ENCODE assay signal across 19 cellular contexts in the genomic region with DNA sequence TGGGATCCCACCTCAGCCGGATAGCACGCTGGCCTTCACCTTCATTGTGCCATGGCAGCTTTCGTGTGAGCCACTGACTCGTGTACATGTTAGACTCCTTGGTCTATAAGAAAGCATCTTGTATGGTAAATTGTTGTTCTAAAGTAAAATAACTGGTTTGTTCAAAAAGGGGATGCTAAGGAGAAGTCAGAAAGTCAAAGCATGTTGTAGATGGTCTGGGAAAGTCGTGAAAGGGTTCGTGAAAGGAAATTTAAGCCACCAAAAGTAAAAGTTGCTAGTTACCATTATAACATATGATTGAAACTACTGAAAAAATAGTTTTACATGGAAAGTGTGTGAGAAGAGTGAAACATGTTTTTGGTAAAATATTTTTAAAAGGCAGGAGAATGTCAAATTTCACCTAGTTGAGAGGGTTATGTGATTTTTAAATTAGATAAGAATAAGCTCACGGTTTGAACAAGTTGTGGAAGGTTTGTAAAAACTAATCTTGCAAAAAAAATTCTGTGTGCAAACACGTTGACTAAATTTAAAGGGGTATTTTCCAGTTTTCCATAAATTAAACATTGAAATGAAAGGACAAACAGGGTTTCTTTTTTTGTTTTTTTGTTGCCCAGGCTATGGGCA. TPM values are rescaled to one million over a fixed set of nuclear protein-coding genes. Genes with fewer than 3 reads are reported as not detected.
A peak's percentile ranks its signal among the peaks of the same experiment; 100 is the strongest.
DNase-seq lines count a peak whose midpoint lies in the region; FAIRE-seq and TF ChIP-seq lines count a peak whose summit lies in the region.
"Had no signal": no experiment of that assay in that cellular context is flagged by ENCODE, and none has a peak within 500 bp of the region (broad histone marks: within the 10 kb centered on the region; RNA-seq: fewer than 3 reads in every experiment).

No MANE protein-coding gene starts in this region.

- H4K91ac ChIP-seq in H1 (replicated peaks; ENCODE audit: insufficient read length, low read length) (no peak overlapping the region), trophoblast cell (ENCODE audit: low read depth, low read length) (peak overlapping the region; percentile 32)

- H2BK15ac ChIP-seq in H1 (ENCODE audit: low read length) = no peak overlapping the region

- H3K27me3 ChIP-seq in H1 (replicated peaks in 1 of 4; ENCODE audit: control insufficient read depth in 3 of 4, extremely low read depth in 1 of 4, insufficient read depth in 3 of 4, low read length in 3 of 4) = no peaks in the 10 kb centered on the region
- H3K27me3 ChIP-seq in trophoblast cell (ENCODE audit: insufficient read depth, low read length) = no peaks in the 10 kb centered on the region
- H3K27me3 ChIP-seq: BLaER1 had no signal

- H3K9me3 Mint-ChIP-seq in activated CD4-positive, alpha-beta T cell treated with anti-CD3 and anti-CD28 coated beads, Interleukin-2, amount 10 ng/mL, durations not matched to agents 7 days and 5 days = peaks cover 25% of the 10 kb centered on the region

- H3K9me3 ChIP-seq in H1 (ENCODE audit: insufficient read depth in 2 of 2, low read depth in 1 of 2, low read length in 1 of 2) = peaks cover 26 to 30% of the 10 kb centered on the region in 2 experiments
- peaks cover 13% of the 10 kb centered on the region for H3K9me3 ChIP-seq in trophoblast cell (ENCODE audit: insufficient read depth, low read depth, low read length)

- no peak overlapping the region for H3K4me3 ChIP-seq in H1 (ENCODE audit: extremely low read depth in 1 of 4, insufficient read depth in 2 of 4, low read depth in 3 of 4, low read length in 4 of 4)
- no peak overlapping the region for H3K4me3 ChIP-seq in trophoblast cell (ENCODE audit: low read depth, low read length)
- H3K4me3 ChIP-seq: BLaER1 had no signal

- H3K4me1 Mint-ChIP-seq in activated CD4-positive, alpha-beta T cell treated with anti-CD3 and anti-CD28 coated beads, Interleukin-2, amount 10 ng/mL, durations not matched to agents 7 days and 5 days = no peaks in the 10 kb centered on the region
- H3K4me1 Mint-ChIP-seq: CD8-positive, alpha-beta memory T cell; IgD-negative memory B cell had no signal

- H3K9ac ChIP-seq in H1 (replicated peaks in 1 of 4; ENCODE audit: extremely low read depth in 1 of 4, low read depth in 3 of 4, low read length in 3 of 4) (no peak overlapping the region), trophoblast cell (ENCODE audit: low read length) (no peak overlapping the region)
- H3K9ac ChIP-seq: BLaER1 had no signal

- no peak overlapping the region for H2BK5ac ChIP-seq in H1 (ENCODE audit: low read depth, low read length)
- H2BK5ac ChIP-seq in trophoblast cell (ENCODE audit: low read depth, low read length, poor library complexity) = no peak overlapping the region

- no peak for TF ChIP-seq EP300 in H1 (IDR thresholded peaks at IDR 0.05; ENCODE audit: borderline replicate concordance in 1 of 2, low read depth in 2 of 2, low read length in 2 of 2)

- no peaks in the 10 kb centered on the region for H3K79me2 ChIP-seq in H1 (ENCODE audit: control insufficient read depth in 1 of 2, insufficient read depth in 2 of 2, low read length in 2 of 2)
- no peaks in the 10 kb centered on the region for H3K79me2 ChIP-seq in trophoblast cell (ENCODE audit: control insufficient read depth, insufficient read depth, low read length, poor library complexity)

- no peak for TF ChIP-seq RAD21 in H1 (IDR thresholded peaks at IDR 0.05 in 1 of 2, conservative IDR thresholded peaks at IDR 0.05 in 1 of 2; ENCODE audit: low read depth in 2 of 2, low read length in 2 of 2)

- 87% methylated on average over 8 of the region's 8 CpGs; no CpG with 5 or more reads in 1 of the 2 experiments for WGBS in H1 (ENCODE audit: extremely low coverage in 1 of 2, insufficient coverage in 1 of 2, insufficient read length in 1 of 2, insufficient replicate concordance in 2 of 2, low coverage in 1 of 2, low lambda C conversion rate in 2 of 2, missing lambda C conversion rate in 1 of 2), 2 experiments
- WGBS in trophoblast cell (ENCODE audit: extremely low coverage, insufficient coverage, insufficient read length) = no CpG with 5 or more reads among the region's 8 CpGs

- peaks cover 0 to 5% (median 3%) of the 10 kb centered on the region in 4 experiments; a peak in 5 of 7 replicates for H3K4me1 ChIP-seq in H1 (replicated peaks in 1 of 4; ENCODE audit: control insufficient read depth in 3 of 4, insufficient read depth in 4 of 4, low read length in 3 of 4)
- peaks cover 12 to 19% of the 10 kb centered on the region in 2 experiments for H3K4me1 ChIP-seq in trophoblast cell (ENCODE audit: control insufficient read depth in 1 of 2, insufficient read depth in 2 of 2, low read length in 2 of 2)
- H3K4me1 ChIP-seq: BLaER1 had no signal

- TF ChIP-seq CTCF in H1 (IDR thresholded peaks at IDR 0.05; ENCODE audit: control extremely low read depth in 1 of 3, insufficient read depth in 1 of 3, low read depth in 1 of 3, low read length in 3 of 3) = no peak
- no peak for TF ChIP-seq CTCF in GM20000 (IDR thresholded peaks at IDR 0.05; ENCODE audit: extremely low read depth, missing control alignments)

- H2AFZ ChIP-seq in H1 (ENCODE audit: low read length) (no peak overlapping the region), trophoblast cell (ENCODE audit: insufficient read depth, low read length, poor library complexity) (no peak overlapping the region)

- H3K36me3 ChIP-seq in H1 (ENCODE audit: control insufficient read depth in 2 of 4, insufficient read depth in 4 of 4, low read length in 3 of 4) = peaks cover 0 to 9% (median 3%) of the 10 kb centered on the region in 4 experiments; a peak in 4 of 8 replicates
- peaks cover 5 to 11% of the 10 kb centered on the region in 2 experiments for H3K36me3 ChIP-seq in trophoblast cell (ENCODE audit: control insufficient read depth in 1 of 2, insufficient read depth in 2 of 2, low read length in 2 of 2)
- H3K36me3 ChIP-seq: BLaER1 had no signal

- CTCF ChIA-PET in H1 (lab: Charles Lee; ENCODE audit: partially characterized antibody) = no interaction called here
- CTCF ChIA-PET in activated CD4-positive, alpha-beta T cell treated with anti-CD3 and anti-CD28 coated beads, Interleukin-2, amount 10 ng/mL, durations not matched to agents 7 days and 5 days (lab: Charles Lee) = no interaction called here

- no peak overlapping the region for H2BK20ac ChIP-seq in H1 (ENCODE audit: low read length)

- H4K8ac ChIP-seq in H1 (ENCODE audit: extremely low read depth, insufficient read depth, low read length) = no peak overlapping the region
- no peak overlapping the region for H4K8ac ChIP-seq in trophoblast cell (ENCODE audit: low read depth, low read length)

- H2BK120ac ChIP-seq in H1 (replicated peaks; ENCODE audit: low read depth, low read length) = no peak overlapping the region
- peak overlapping the region; percentile 31 for H2BK120ac ChIP-seq in trophoblast cell (ENCODE audit: insufficient read depth, low read length, poor library complexity)

- H4K5ac ChIP-seq in H1 (ENCODE audit: insufficient read length, low read depth, low read length) = no peak overlapping the region

- H3K27me3 Mint-ChIP-seq in activated CD4-positive, alpha-beta T cell treated with anti-CD3 and anti-CD28 coated beads, Interleukin-2, amount 10 ng/mL, durations not matched to agents 7 days and 5 days = no peaks in the 10 kb centered on the region
- H3K27me3 Mint-ChIP-seq: CD8-positive, alpha-beta memory T cell; IgD-negative memory B cell had no signal

- no peak overlapping the region for H3K18ac ChIP-seq in H1 (ENCODE audit: extremely low read depth, low read length)
- no peak overlapping the region for H3K18ac ChIP-seq in trophoblast cell (ENCODE audit: low read length)

- POLR2A ChIA-PET in H1 (lab: Charles Lee; ENCODE audit: partially characterized antibody) = no interaction called here
- POLR2A ChIA-PET in activated CD4-positive, alpha-beta T cell treated with anti-CD3 and anti-CD28 coated beads, Interleukin-2, amount 10 ng/mL, durations not matched to agents 7 days and 5 days (lab: Charles Lee) = no interaction called here

- no peak overlapping the region for H3K56ac ChIP-seq in H1 (replicated peaks; ENCODE audit: insufficient read length, low read depth, low read length)

- H3K23me2 ChIP-seq in H1 (ENCODE audit: low read depth, low read length) = no peaks in the 10 kb centered on the region

- DNase-seq in DMS53 (lab: John Stamatoyannopoulos, UW) (peak; percentile 5), DMS53 treated with DMSO at 0.1 percent for 48 hours (lab: John Stamatoyannopoulos, UW; ENCODE audit: unreplicated experiment) (no peak), NAMALWA (ENCODE audit: low spot score) (peak; percentile 2), H1 (ENCODE audit: low read depth in 1 of 2, low spot score in 2 of 2) (no peak), trophoblast cell (no peak), GM20000 (ENCODE audit: low spot score) (no peak), inferior parietal cortex (ENCODE audit: extremely low spot score) (no peak)
- DNase-seq in activated CD4-positive, alpha-beta T cell treated with anti-CD3 and anti-CD28 coated beads, Interleukin-2, amount 10 ng/mL, durations not matched to agents 7 days and 5 days = no peak
- DNase-seq: AML-193; Caco-2; CD8-positive, alpha-beta memory T cell; DMS79; H7 had no signal

- H3K79me1 ChIP-seq in H1 (ENCODE audit: low read depth, low read length) = no peaks in the 10 kb centered on the region
- H3K79me1 ChIP-seq in trophoblast cell (ENCODE audit: low read length) = peaks cover 21% of the 10 kb centered on the region

- H4K12ac ChIP-seq in trophoblast cell (ENCODE audit: low read depth, low read length) = no peak overlapping the region

- no peak overlapping the region for H3K4me3 Mint-ChIP-seq in activated CD4-positive, alpha-beta T cell treated with anti-CD3 and anti-CD28 coated beads, Interleukin-2, amount 10 ng/mL, durations not matched to agents 7 days and 5 days
- H3K4me3 Mint-ChIP-seq: CD8-positive, alpha-beta memory T cell; IgD-negative memory B cell had no signal

- no peak overlapping the region for H3K4me2 ChIP-seq in H1 (ENCODE audit: insufficient read depth in 1 of 2, low read depth in 2 of 2, low read length in 2 of 2)
- no peak overlapping the region for H3K4me2 ChIP-seq in trophoblast cell (ENCODE audit: low read length)
- H3K4me2 ChIP-seq: BLaER1 had no signal

- H3K23ac ChIP-seq in H1 (ENCODE audit: insufficient read length) (no peak overlapping the region), trophoblast cell (ENCODE audit: low read length) (no peak overlapping the region)

- no peaks in the 10 kb centered on the region for H3K36me3 Mint-ChIP-seq in activated CD4-positive, alpha-beta T cell treated with anti-CD3 and anti-CD28 coated beads, Interleukin-2, amount 10 ng/mL, durations not matched to agents 7 days and 5 days (ENCODE audit: low read depth)
- H3K36me3 Mint-ChIP-seq: IgD-negative memory B cell had no signal

- H3K14ac ChIP-seq in H1 (ENCODE audit: insufficient read length) = no peak overlapping the region
- no peak overlapping the region for H3K14ac ChIP-seq in trophoblast cell (ENCODE audit: low read length)

- no peaks in the 10 kb centered on the region for H4K20me1 ChIP-seq in H1 (replicated peaks in 1 of 2; ENCODE audit: control insufficient read depth in 1 of 2, insufficient read depth in 2 of 2, low read length in 2 of 2)
- H4K20me1 ChIP-seq: BLaER1 had no signal

- H3K4ac ChIP-seq in H1 (replicated peaks; ENCODE audit: insufficient read length, low read depth, low read length) = no peak overlapping the region
- no peak overlapping the region for H3K4ac ChIP-seq in trophoblast cell (ENCODE audit: low read depth, low read length)

- FAIRE-seq in H1 (lab: Jason Lieb, UNC) = no peak
- FAIRE-seq: G401.6, GM12891 had no signal

- H2AK5ac ChIP-seq in H1 (ENCODE audit: low read depth, low read length) = no peak overlapping the region
- peak overlapping the region; percentile 84 for H2AK5ac ChIP-seq in trophoblast cell (ENCODE audit: low read length)

- H3K27ac ChIP-seq in H1 (ENCODE audit: low read depth, low read length) = no peak overlapping the region
- no peak overlapping the region for H3K27ac ChIP-seq in trophoblast cell (ENCODE audit: low read depth, low read length)
- H3K27ac ChIP-seq: 22Rv1, BLaER1 had no signal

- H2BK12ac ChIP-seq in H1 (ENCODE audit: low read depth, low read length) = no peak overlapping the region
- peak overlapping the region; percentile 73 for H2BK12ac ChIP-seq in trophoblast cell (ENCODE audit: low read length)

- no peak for TF ChIP-seq POLR2A in H1 (IDR thresholded peaks at IDR 0.05; ENCODE audit: control extremely low read depth in 1 of 2, low read depth in 2 of 2, low read length in 2 of 2)

- no peak overlapping the region for H3K27ac Mint-ChIP-seq in activated CD4-positive, alpha-beta T cell treated with anti-CD3 and anti-CD28 coated beads, Interleukin-2, amount 10 ng/mL, durations not matched to agents 7 days and 5 days
- H3K27ac Mint-ChIP-seq: IgD-negative memory B cell had no signal

RNA-seq across cellular contexts. Expression of gene DPRX, which starts 23.4 kb away (rescaled TPM):
- not detected in 2 replicates for total RNA-seq in H1 (2021; fragmentation: NEBNext Ultra II Directional; extraction: Animal tissue kit (Norgen Biotek cat#: 25700))
- not detected in 2 replicates for polyA plus RNA-seq in H1 (2011; rRNA removed)
- polyA plus RNA-seq in H1 (2011; cell fraction: cytosol; rRNA removed) = not detected
- polyA plus RNA-seq in H1 (2011; cell fraction: nucleus; rRNA removed) = not detected
- polyA plus RNA-seq in H1 (2012, experiment 1 of 2) = not detected in 4 replicates
- polyA plus RNA-seq in H1 (2012, experiment 2 of 2) = not detected
- polyA plus RNA-seq in H1 (2013, experiment 1 of 2) = 0.10 TPM
- polyA plus RNA-seq in H1 (2013, experiment 2 of 2) = not detected
- polyA minus RNA-seq in H1 (2011; rRNA and poly(A)+ RNA removed) = not detected in 2 replicates
- not detected for polyA minus RNA-seq in H1 (2011; cell fraction: cytosol; rRNA and poly(A)+ RNA removed)
- not detected for polyA minus RNA-seq in H1 (2011; cell fraction: nucleus; rRNA and poly(A)+ RNA removed)
- 0.29 and 0.43 TPM in 2 replicates for polyA plus RNA-seq in trophoblast cell (2013)
- total RNA-seq in activated CD4-positive, alpha-beta T cell treated with anti-CD3 and anti-CD28 coated beads, Interleukin-2, amount 10 ng/mL, durations not matched to agents 7 days and 5 days = not detected
- total RNA-seq: Caco-2; CD8-positive, alpha-beta memory T cell; HT-29 had no signal
- polyA plus RNA-seq: CD8-positive, alpha-beta memory T cell; IgD-negative memory B cell had no signal

Comparison
In these comparisons a context has a peak if more than half of its experiments do, and no peak if none do; other contexts are left out.
1. DNase-seq: peak in DMS53 (single experiment) and NAMALWA (single experiment); none in DMS53 treated with DMSO at 0.1 percent for 48 hours (single experiment), H1 (0 of 2), trophoblast cell (0 of 2), activated CD4-positive, alpha-beta T cell treated with anti-CD3 and anti-CD28 coated beads, Interleukin-2, amount 10 ng/mL, durations not matched to agents 7 days and 5 days (single experiment), GM20000 (single experiment) and inferior parietal cortex (single experiment).